ENCODE assay signal across 8 cellular contexts in genomic region chr10:92573798-92574544, GRCh38. TPM values are rescaled to one million over a fixed set of nuclear protein-coding genes. Genes with fewer than 3 reads are reported as not detected.
A peak's percentile ranks its signal among the peaks of the same experiment; 100 is the strongest.
DNase-seq lines count a peak whose midpoint lies in the region; ATAC-seq and TF ChIP-seq lines count a peak whose summit lies in the region.

Gene IDE, minus strand, starts transcription at chr10:92574093. Its CDS starts 74 bp downstream, at chr10:92574019.

- peak within 1 kb of the TSS; percentile 87 to 96 (median 95) for H3K27ac Mint-ChIP-seq in IgD-negative memory B cell
- H3K27ac Mint-ChIP-seq in activated T-helper 2 cell treated with anti-CD3 and anti-CD28 coated beads, Interferon-gamma antibody, Interleukin-2, Interleukin-4, amounts not matched to agents 10 μg/mL and 5 μg/mL and 100 μg/mL, durations not matched to agents 14 hours and 24 hours and 36 hours = peak within 1 kb of the TSS; percentile 87
- H3K27ac Mint-ChIP-seq in nephron progenitor cell = peak within 1 kb of the TSS; percentile 97
- H3K27ac Mint-ChIP-seq in stimulated activated naive CD8-positive, alpha-beta T cell treated with anti-CD3 and anti-CD28 coated beads, Interleukin-15, amount 100 ng/mL, for 72 hours = peak within 1 kb of the TSS; percentile 49 to 97

- intact Hi-C loops in activated T-helper 2 cell treated with anti-CD3 and anti-CD28 coated beads, Interferon-gamma antibody, Interleukin-2, Interleukin-4, amounts not matched to agents 10 μg/mL and 5 μg/mL and 100 μg/mL, durations not matched to agents 14 hours and 24 hours and 36 hours (cut with micrococcal nuclease) = loop anchor here (1.0 to 5.0 kb wide), 4 partner anchors 17 to 282 kb away; partner anchors contain the start of genes CPEB3 and MARCHF5

- H3K36me3 Mint-ChIP-seq in IgD-negative memory B cell = no peaks in the 10 kb centered on the region
- H3K36me3 Mint-ChIP-seq in activated T-helper 2 cell treated with anti-CD3 and anti-CD28 coated beads, Interferon-gamma antibody, Interleukin-2, Interleukin-4, amounts not matched to agents 10 μg/mL and 5 μg/mL and 100 μg/mL, durations not matched to agents 14 hours and 24 hours and 36 hours (ENCODE audit: low read depth) = peaks cover 21% of the 10 kb centered on the region
- peaks cover 6% of the 10 kb centered on the region for H3K36me3 Mint-ChIP-seq in nephron progenitor cell (ENCODE audit: low read depth)

- peak; percentile 61 for ATAC-seq in GM21526 (IDR thresholded peaks at IDR 0.05; ENCODE audit: low FRiP score, unreplicated experiment)
- ATAC-seq in stimulated activated naive CD8-positive, alpha-beta T cell treated with anti-CD3 and anti-CD28 coated beads, Interleukin-15, amount 100 ng/mL, for 72 hours = peak; percentile 85

- peak; percentile 64 for TF ChIP-seq CTCF in fibroblast of pulmonary artery (IDR thresholded peaks at IDR 0.05; ENCODE audit: low read length, missing control alignments)
- TF ChIP-seq CTCF in nephron progenitor cell (IDR thresholded peaks at IDR 0.05) = peak; percentile 65

- H3K4me3 ChIP-seq in fibroblast of pulmonary artery (replicated peaks; ENCODE audit: low read depth, low read length) = peak within 1 kb of the TSS; percentile 90

- H3K9me3 Mint-ChIP-seq in IgD-negative memory B cell (no peaks in the 10 kb centered on the region), nephron progenitor cell (no peaks in the 10 kb centered on the region)
- no peaks in the 10 kb centered on the region for H3K9me3 Mint-ChIP-seq in activated T-helper 2 cell treated with anti-CD3 and anti-CD28 coated beads, Interferon-gamma antibody, Interleukin-2, Interleukin-4, amounts not matched to agents 10 μg/mL and 5 μg/mL and 100 μg/mL, durations not matched to agents 14 hours and 24 hours and 36 hours
- H3K9me3 Mint-ChIP-seq in stimulated activated naive CD8-positive, alpha-beta T cell treated with anti-CD3 and anti-CD28 coated beads, Interleukin-15, amount 100 ng/mL, for 72 hours = no peaks in the 10 kb centered on the region

- H3K4me1 Mint-ChIP-seq in IgD-negative memory B cell = peaks cover 21 to 34% (median 30%) of the 10 kb centered on the region in 3 donors
- H3K4me1 Mint-ChIP-seq in activated T-helper 2 cell treated with anti-CD3 and anti-CD28 coated beads, Interferon-gamma antibody, Interleukin-2, Interleukin-4, amounts not matched to agents 10 μg/mL and 5 μg/mL and 100 μg/mL, durations not matched to agents 14 hours and 24 hours and 36 hours (ENCODE audit: low read depth) = peaks cover 30% of the 10 kb centered on the region
- H3K4me1 Mint-ChIP-seq in nephron progenitor cell = peaks cover 37% of the 10 kb centered on the region
- peaks cover 30% of the 10 kb centered on the region for H3K4me1 Mint-ChIP-seq in stimulated activated naive CD8-positive, alpha-beta T cell treated with anti-CD3 and anti-CD28 coated beads, Interleukin-15, amount 100 ng/mL, for 72 hours

- peak within 1 kb of the TSS; percentile 88 to 98 (median 96) for H3K4me3 Mint-ChIP-seq in IgD-negative memory B cell
- H3K4me3 Mint-ChIP-seq in activated T-helper 2 cell treated with anti-CD3 and anti-CD28 coated beads, Interferon-gamma antibody, Interleukin-2, Interleukin-4, amounts not matched to agents 10 μg/mL and 5 μg/mL and 100 μg/mL, durations not matched to agents 14 hours and 24 hours and 36 hours (ENCODE audit: low read depth) = peak within 1 kb of the TSS; percentile 68
- H3K4me3 Mint-ChIP-seq in nephron progenitor cell = peak within 1 kb of the TSS; percentile 84
- peak within 1 kb of the TSS; percentile 68 for H3K4me3 Mint-ChIP-seq in stimulated activated naive CD8-positive, alpha-beta T cell treated with anti-CD3 and anti-CD28 coated beads, Interleukin-15, amount 100 ng/mL, for 72 hours

- DNase-seq in DMS79 (lab: John Stamatoyannopoulos, UW) (peak; percentile 38), RPMI8226 (peak; percentile 84), fibroblast of pulmonary artery (ENCODE audit: low read depth) (peak; percentile 88), nephron progenitor cell (peak; percentile 91)
- DNase-seq in activated T-helper 2 cell treated with anti-CD3 and anti-CD28 coated beads, Interferon-gamma antibody, Interleukin-2, Interleukin-4, amounts not matched to agents 10 μg/mL and 5 μg/mL and 100 μg/mL, durations not matched to agents 14 hours and 24 hours and 36 hours (ENCODE audit: low spot score) = peak; percentile 83
- peak; percentile 82 to 87 for DNase-seq in stimulated activated naive CD8-positive, alpha-beta T cell treated with anti-CD3 and anti-CD28 coated beads, Interleukin-15, amount 100 ng/mL, for 72 hours

- H3K27me3 Mint-ChIP-seq in IgD-negative memory B cell (no peaks in the 10 kb centered on the region), nephron progenitor cell (ENCODE audit: low read depth, poor library complexity) (no peaks in the 10 kb centered on the region)
- H3K27me3 Mint-ChIP-seq in activated T-helper 2 cell treated with anti-CD3 and anti-CD28 coated beads, Interferon-gamma antibody, Interleukin-2, Interleukin-4, amounts not matched to agents 10 μg/mL and 5 μg/mL and 100 μg/mL, durations not matched to agents 14 hours and 24 hours and 36 hours (ENCODE audit: low read depth) = peaks cover 2% of the 10 kb centered on the region
- H3K27me3 Mint-ChIP-seq in stimulated activated naive CD8-positive, alpha-beta T cell treated with anti-CD3 and anti-CD28 coated beads, Interleukin-15, amount 100 ng/mL, for 72 hours = no peaks in the 10 kb centered on the region

RNA-seq across cellular contexts. Expression of gene IDE, which starts in this region (rescaled TPM):
- polyA plus RNA-seq in IgD-negative memory B cell = 11.7 TPM
- total RNA-seq in activated T-helper 2 cell treated with anti-CD3 and anti-CD28 coated beads, Interferon-gamma antibody, Interleukin-2, Interleukin-4, amounts not matched to agents 10 μg/mL and 5 μg/mL and 100 μg/mL, durations not matched to agents 14 hours and 24 hours and 36 hours = 45.3 and 47.2 TPM in 2 replicates

Comparison
In these comparisons a context has a peak if more than half of its experiments do, and no peak if none do; other contexts are left out.
1. Peak in every context shown above with its lines: DNase-seq, ATAC-seq and H3K4me3 ChIP-seq.
2. DNase-seq: peak in every context shown above with its lines; median percentile 91 in nephron progenitor cell; 88 in fibroblast of pulmonary artery; 84 in stimulated activated naive CD8-positive, alpha-beta T cell treated with anti-CD3 and anti-CD28 coated beads, Interleukin-15, amount 100 ng/mL, for 72 hours; 84 in RPMI8226; 83 in activated T-helper 2 cell treated with anti-CD3 and anti-CD28 coated beads, Interferon-gamma antibody, Interleukin-2, Interleukin-4, amounts not matched to agents 10 μg/mL and 5 μg/mL and 100 μg/mL, durations not matched to agents 14 hours and 24 hours and 36 hours; 38 in DMS79.